Comparison of ENCODE assay signal across 16 cellular contexts in genomic region chr16:84947022-84947421, GRCh38.
DNase-seq lines count a peak whose midpoint lies in the region; ATAC-seq and TF ChIP-seq lines count a peak whose summit lies in the region.
"Had no signal": no experiment of that assay in that cellular context is flagged by ENCODE, and none has a peak within 500 bp of the region (broad histone marks: within the 10 kb centered on the region; RNA-seq: fewer than 3 reads in every experiment).

No MANE protein-coding gene starts in this region.

- CTCF ChIA-PET in SK-N-SH (lab: Yijun Ruan, JAX), result interaction anchor here (1.8 kb wide), 1 partner anchor 24 kb away, joined by 5 read pairs; no protein-coding TSS in a partner anchor

- no peak overlapping the region for H3K9ac ChIP-seq in SK-N-SH

- no peak for ATAC-seq in right cardiac atrium
- ATAC-seq in Right ventricle myocardium superior (ENCODE audit: poor library complexity), result no peak
- peak; percentile 24 for ATAC-seq in left lung
- no peak for ATAC-seq in GM19452 (IDR thresholded peaks at IDR 0.05; ENCODE audit: unreplicated experiment)
- ATAC-seq: activated CD8-positive, alpha-beta T cell treated with anti-CD3 and anti-CD28 coated beads, Interleukin-2, amount 10 ng/mL, durations not matched to agents 7 days and 5 days had no signal

- no peak for TF ChIP-seq RAD21 in SK-N-SH (IDR thresholded peaks at IDR 0.05; ENCODE audit: low read length)

- H3K4me3 ChIP-seq in right cardiac atrium (ENCODE audit: low read length) (no peak overlapping the region), left lung (no peak overlapping the region), SK-N-SH (ENCODE audit: low read depth in 2 of 2, low read length in 1 of 2) (no peak overlapping the region)
- H3K4me3 ChIP-seq: ascending aorta, coronary artery, esophagus muscularis mucosa had no signal

- H3K9me3 ChIP-seq in right cardiac atrium (ENCODE audit: control insufficient read depth, low read length), result no peaks in the 10 kb centered on the region
- no peaks in the 10 kb centered on the region for H3K9me3 ChIP-seq in left lung
- H3K9me3 ChIP-seq in SK-N-SH, result no peaks in the 10 kb centered on the region
- H3K9me3 ChIP-seq: ascending aorta, esophagus muscularis mucosa had no signal

- H3K27me3 ChIP-seq in right cardiac atrium (ENCODE audit: control insufficient read depth, insufficient read depth) (no peaks in the 10 kb centered on the region), left lung (no peaks in the 10 kb centered on the region), SK-N-SH (ENCODE audit: insufficient read depth) (no peaks in the 10 kb centered on the region)
- H3K27me3 ChIP-seq: ascending aorta, esophagus muscularis mucosa had no signal

- DNase-seq in right cardiac atrium, result peak in 2 of 3 donors; percentile 41 to 72
- DNase-seq in Right ventricle myocardium superior, result no peak
- peak; percentile 35 for DNase-seq in SKM-1 (lab: John Stamatoyannopoulos, UW; ENCODE audit: unreplicated experiment)
- peak in 1 of 2 donors; percentile 68 for DNase-seq in left lung
- DNase-seq in SK-N-SH, result no peak
- no peak for DNase-seq in NCI-H1092 (lab: John Stamatoyannopoulos, UW)
- DNase-seq in NCI-H187 treated with DMSO at 0.1 percent for 48 hours (lab: John Stamatoyannopoulos, UW), result no peak
- DNase-seq: activated CD8-positive, alpha-beta T cell treated with anti-CD3 and anti-CD28 coated beads, Interleukin-2, amount 10 ng/mL, durations not matched to agents 7 days and 5 days; hippocampal formation; NCI-H146; SHP77 treated with DMSO at 0.1 percent for 48 hours; stimulated activated CD4-positive, alpha-beta T cell treated with anti-CD3 and anti-CD28 coated beads, Interleukin-4, amount 100 ng/mL, for 4 hours had no signal

- no peaks in the 10 kb centered on the region for H3K36me3 ChIP-seq in left lung
- H3K36me3 ChIP-seq in SK-N-SH (replicated peaks in 1 of 2; ENCODE audit: control insufficient read depth in 1 of 2, insufficient read depth in 2 of 2, low read length in 1 of 2), result no peaks in the 10 kb centered on the region
- H3K36me3 ChIP-seq: ascending aorta, esophagus muscularis mucosa had no signal

- no peak overlapping the region for H2AFZ ChIP-seq in SK-N-SH (ENCODE audit: low read depth)

- intact Hi-C loops in right cardiac atrium (cut with DNase I), result no loop called here
- intact Hi-C loops in Right ventricle myocardium superior (cut with DNase I), result no loop called here
- intact Hi-C loops in left lung (cut with DNase I), result no loop called here

- peaks cover 4% of the 10 kb centered on the region for H3F3A ChIP-seq in SK-N-SH (replicated peaks; ENCODE audit: insufficient read depth)

- TF ChIP-seq EP300 in SK-N-SH (IDR thresholded peaks at IDR 0.05; ENCODE audit: borderline replicate concordance in 1 of 2, low read depth in 1 of 2, low read length in 1 of 2), result no peak

- TF ChIP-seq CTCF in left lung (IDR thresholded peaks at IDR 0.05) (no peak), SK-N-SH (IDR thresholded peaks at IDR 0.05) (no peak)

- H3K79me2 ChIP-seq in SK-N-SH (ENCODE audit: insufficient read depth), result no peaks in the 10 kb centered on the region

- H3K4me1 ChIP-seq in right cardiac atrium (ENCODE audit: control insufficient read depth, insufficient read depth, low read length), result no peaks in the 10 kb centered on the region
- H3K4me1 ChIP-seq in left lung, result peaks cover 0 to 15% of the 10 kb centered on the region in 2 donors
- no peaks in the 10 kb centered on the region; a peak in 1 of 4 replicates for H3K4me1 ChIP-seq in SK-N-SH (ENCODE audit: control insufficient read depth in 1 of 2, insufficient read depth in 2 of 2, low read depth in 1 of 2, low read length in 1 of 2)
- H3K4me1 ChIP-seq: ascending aorta had no signal

- H3K9me2 ChIP-seq in SK-N-SH, result no peaks in the 10 kb centered on the region

- no peaks in the 10 kb centered on the region for H4K20me1 ChIP-seq in SK-N-SH (ENCODE audit: insufficient read depth)

- no peak overlapping the region for H3K4me2 ChIP-seq in SK-N-SH

- H3K27ac ChIP-seq in right cardiac atrium (ENCODE audit: low read length), result no peak overlapping the region
- no peak overlapping the region for H3K27ac ChIP-seq in left lung
- H3K27ac ChIP-seq in SK-N-SH (ENCODE audit: low read depth in 2 of 2, low read length in 1 of 2), result no peak overlapping the region
- H3K27ac ChIP-seq: ascending aorta, coronary artery, esophagus muscularis mucosa had no signal

- POLR2A ChIA-PET in SK-N-SH (lab: Yijun Ruan, JAX), result no interaction called here

- WGBS in right cardiac atrium, result 65% methylated on average over 9 of the region's 9 CpGs
- 77% methylated on average over 7 of the region's 9 CpGs for WGBS in SK-N-SH (ENCODE audit: low lambda C conversion rate)

TF ChIP-seq in SK-N-SH, 30 proteins besides CTCF, POLR2A, EP300 and RAD21:
- TF ChIP-seq NFIC (IDR thresholded peaks at IDR 0.05; ENCODE audit: borderline replicate concordance), result no peak
- TF ChIP-seq GABPA (IDR thresholded peaks at IDR 0.05; ENCODE audit: low read depth), result no peak
TF ChIP-seq in SK-N-SH: peak in this region for 0.

Comparison
In these comparisons a context has a peak if more than half of its experiments do, and no peak if none do; other contexts are left out.
1. DNase-seq: peak in right cardiac atrium (2 of 3) and SKM-1 (single experiment); none in Right ventricle myocardium superior (single experiment), SK-N-SH (single experiment), NCI-H1092 (single experiment) and NCI-H187 treated with DMSO at 0.1 percent for 48 hours (single experiment).